Comparison of ENCODE assay signal across 12 cellular contexts in genomic region chr12:107891967-107892366, GRCh38.
DNase-seq lines count a peak whose midpoint lies in the region; ATAC-seq and TF ChIP-seq lines count a peak whose summit lies in the region.
"Had no signal": no experiment of that assay in that cellular context is flagged by ENCODE, and none has a peak within 500 bp of the region (broad histone marks: within the 10 kb centered on the region; RNA-seq: fewer than 3 reads in every experiment).

No MANE protein-coding gene starts in this region.

- no peaks in the 10 kb centered on the region for H3K9me3 Mint-ChIP-seq in chondrocyte (ENCODE audit: low read depth)

- H3K27me3 ChIP-seq in osteoblast (ENCODE audit: insufficient read depth, low read length): peaks cover 18% of the 10 kb centered on the region
- H3K27me3 ChIP-seq in Peyer's patch: no peaks in the 10 kb centered on the region

- no peak overlapping the region for H3K27ac Mint-ChIP-seq in chondrocyte (ENCODE audit: unreplicated experiment)

- H4K20me1 ChIP-seq in osteoblast (ENCODE audit: insufficient read depth, low read length): no peaks in the 10 kb centered on the region

- H3K36me3 ChIP-seq in osteoblast (ENCODE audit: insufficient read depth, low read length): no peaks in the 10 kb centered on the region
- H3K36me3 ChIP-seq in Peyer's patch: no peaks in the 10 kb centered on the region
- H3K36me3 ChIP-seq: neutrophil had no signal

- ATAC-seq in HG03520 (IDR thresholded peaks at IDR 0.05; ENCODE audit: unreplicated experiment): no peak

- H3K79me2 ChIP-seq in osteoblast (ENCODE audit: insufficient read depth, low read length): no peaks in the 10 kb centered on the region

- H3K36me3 Mint-ChIP-seq in chondrocyte (ENCODE audit: low read depth): no peaks in the 10 kb centered on the region

- H3K4me3 Mint-ChIP-seq in chondrocyte (ENCODE audit: unreplicated experiment): no peak overlapping the region

- no peaks in the 10 kb centered on the region for H3K4me1 Mint-ChIP-seq in chondrocyte (ENCODE audit: low read depth)

- H3K9me3 ChIP-seq in osteoblast (ENCODE audit: low read depth, low read length): no peaks in the 10 kb centered on the region
- no peaks in the 10 kb centered on the region for H3K9me3 ChIP-seq in Peyer's patch
- H3K9me3 ChIP-seq: neutrophil had no signal

- no peak overlapping the region for H2AFZ ChIP-seq in osteoblast (ENCODE audit: low read length)

- H3K4me2 ChIP-seq in osteoblast (ENCODE audit: insufficient read depth, low read length): no peak overlapping the region

- TF ChIP-seq POLR2A in Peyer's patch (IDR thresholded peaks at IDR 0.05): no peak

- TF ChIP-seq CTCF in chondrocyte (IDR thresholded peaks at IDR 0.05): peak; percentile 45
- TF ChIP-seq CTCF in osteoblast (IDR thresholded peaks at IDR 0.05; ENCODE audit: extremely low read depth, low read depth, low read length): peak; percentile 56
- peak in 2 of 6 experiments; percentile 13 to 22 for TF ChIP-seq CTCF in Peyer's patch (IDR thresholded peaks at IDR 0.05)

- H3K27ac ChIP-seq in osteoblast (ENCODE audit: low read depth, low read length): no peak overlapping the region
- no peak overlapping the region for H3K27ac ChIP-seq in Peyer's patch
- H3K27ac ChIP-seq: neutrophil had no signal

- H3K4me3 ChIP-seq in osteoblast (ENCODE audit: insufficient read depth, low read length): no peak overlapping the region
- no peak overlapping the region for H3K4me3 ChIP-seq in Peyer's patch

- H3K4me1 ChIP-seq in osteoblast (ENCODE audit: insufficient read depth, low read length) (peaks cover 4% of the 10 kb centered on the region), Peyer's patch (no peaks in the 10 kb centered on the region)

- DNase-seq in DMS53 (lab: John Stamatoyannopoulos, UW) (peak; percentile 21), DMS53 treated with DMSO at 0.1 percent for 48 hours (lab: John Stamatoyannopoulos, UW; ENCODE audit: unreplicated experiment) (no peak), MV-4-11 (lab: John Stamatoyannopoulos, UW) (peak; percentile 32), chondrocyte (ENCODE audit: low spot score) (no peak), osteoblast (ENCODE audit: insufficient read length, low spot score, missing footprints) (no peak), Peyer's patch (no peak), 8988T (no peak)
- DNase-seq: activated naive CD4-positive, alpha-beta T cell treated with Interleukin-2 at 50 U/mL for 16 hours; NCI-H1048; T-helper 9 cell had no signal

- H3K27me3 Mint-ChIP-seq in chondrocyte (ENCODE audit: low read depth): peaks cover 17% of the 10 kb centered on the region

Comparison
In these comparisons a context has a peak if more than half of its experiments do, and no peak if none do; other contexts are left out.
1. DNase-seq: peak in DMS53 (single experiment) and MV-4-11 (single experiment); none in DMS53 treated with DMSO at 0.1 percent for 48 hours (single experiment), chondrocyte (single experiment), osteoblast (single experiment), Peyer's patch (0 of 3) and 8988T (single experiment).